ENCODE assay signal across 8 cellular contexts in the genomic region with DNA sequence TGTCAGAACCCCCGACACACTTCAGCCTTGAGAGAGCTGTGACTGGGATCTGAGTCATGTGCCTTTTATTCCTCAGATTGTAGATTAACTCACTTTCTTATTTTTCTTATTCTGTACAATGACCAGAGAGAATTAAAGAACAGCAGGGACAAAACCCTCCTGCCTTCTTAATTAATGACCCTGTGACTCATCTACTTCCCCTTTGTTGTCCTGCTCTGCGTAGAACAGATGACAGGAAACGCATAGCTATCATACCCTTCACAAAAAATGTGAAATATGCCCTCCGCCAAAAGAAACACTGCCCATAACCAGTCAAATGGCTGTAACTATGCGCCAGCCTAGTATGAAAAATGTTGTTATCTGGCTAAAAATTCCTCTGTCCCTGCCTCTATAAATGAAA. TPM values are rescaled to one million over a fixed set of nuclear protein-coding genes. Genes with fewer than 3 reads are reported as not detected.
DNase-seq lines count a peak whose midpoint lies in the region; ATAC-seq and TF ChIP-seq lines count a peak whose summit lies in the region.

No MANE protein-coding gene starts in this region.

- H4K91ac ChIP-seq in neuronal stem cell (ENCODE audit: low read depth, low read length, poor library complexity), result no peak overlapping the region

- intact Hi-C loops in thyroid gland (cut with DNase I), result no loop called here

- H2BK15ac ChIP-seq in neuronal stem cell (ENCODE audit: low read length), result no peak overlapping the region

- H3K36me3 Mint-ChIP-seq in endodermal cell (ENCODE audit: low read depth), result no peaks in the 10 kb centered on the region

- no peak overlapping the region for H3K4me3 Mint-ChIP-seq in endodermal cell

- no peaks in the 10 kb centered on the region for H3K9me3 Mint-ChIP-seq in endodermal cell

- no peak overlapping the region for H4K8ac ChIP-seq in neuronal stem cell (ENCODE audit: low read depth, low read length)

- H3K27me3 ChIP-seq in endodermal cell (ENCODE audit: control insufficient read depth, insufficient read depth, low read length, poor library complexity, severe bottlenecking) (no peaks in the 10 kb centered on the region), neuronal stem cell (ENCODE audit: control insufficient read depth in 3 of 3, insufficient read depth in 3 of 3, low read depth in 1 of 3, low read length in 3 of 3) (no peaks in the 10 kb centered on the region), thyroid gland (no peaks in the 10 kb centered on the region)

- no peak overlapping the region for H2AK5ac ChIP-seq in neuronal stem cell (ENCODE audit: low read depth, low read length)

- H3K27ac ChIP-seq in endodermal cell (ENCODE audit: low read depth, low read length) (no peak overlapping the region), neuronal stem cell (replicated peaks; ENCODE audit: low read length) (no peak overlapping the region), thyroid gland (no peak overlapping the region)

- 71 to 74% methylated on average over 4 to 5 of the region's 5 CpGs for WGBS in endodermal cell (ENCODE audit: insufficient coverage in 1 of 2, insufficient read length in 1 of 2), 2 experiments
- WGBS in neuronal stem cell (ENCODE audit: extremely low coverage in 2 of 2, insufficient read length in 2 of 2, insufficient replicate concordance in 1 of 2), 2 donors, result no CpG with 5 or more reads among the region's 5 CpGs
- 55 to 66% methylated on average over 5 of the region's 5 CpGs for WGBS in thyroid gland, 2 donors

- ATAC-seq in HG03135 (IDR thresholded peaks at IDR 0.05; ENCODE audit: unreplicated experiment), result no peak

- H3K4me3 ChIP-seq in endodermal cell (ENCODE audit: low read length), result no peak overlapping the region
- H3K4me3 ChIP-seq in neuronal stem cell (ENCODE audit: low read length in 2 of 2), result no peak overlapping the region
- H3K4me3 ChIP-seq in thyroid gland (replicated peaks in 1 of 3), result no peak overlapping the region

- H3K4me2 ChIP-seq in neuronal stem cell (ENCODE audit: insufficient read depth, low read length, poor library complexity, severe bottlenecking), result no peak overlapping the region

- H2BK120ac ChIP-seq in neuronal stem cell (ENCODE audit: low read depth, low read length), result no peak overlapping the region

- TF ChIP-seq CTCF in endodermal cell (conservative IDR thresholded peaks at IDR 0.05) (no peak), thyroid gland (IDR thresholded peaks at IDR 0.05) (no peak)

- H3K9ac ChIP-seq in endodermal cell (ENCODE audit: extremely low read depth, low read length, poor library complexity, severe bottlenecking) (no peak overlapping the region), neuronal stem cell (ENCODE audit: low read depth, low read length, poor library complexity) (no peak overlapping the region)

- H3K14ac ChIP-seq in neuronal stem cell (ENCODE audit: low read length), result no peak overlapping the region

- H3K9me3 ChIP-seq in endodermal cell (ENCODE audit: control insufficient read depth, low read length) (no peaks in the 10 kb centered on the region), neuronal stem cell (replicated peaks in 1 of 2; ENCODE audit: control insufficient read depth in 2 of 2, insufficient read depth in 1 of 2, low read depth in 1 of 2, low read length in 2 of 2) (no peaks in the 10 kb centered on the region), thyroid gland (no peaks in the 10 kb centered on the region)

- no peaks in the 10 kb centered on the region for H3K79me1 ChIP-seq in neuronal stem cell (ENCODE audit: low read depth, low read length)

- DNase-seq in ELF-1 (ENCODE audit: low read depth, low spot score) (peak; percentile 36), NOMO-1 treated with dmso at 0.1 percent for 144 hours (lab: John Stamatoyannopoulos, UW; ENCODE audit: unreplicated experiment) (peak; percentile 72), endodermal cell (no peak), neuronal stem cell (ENCODE audit: low spot score) (no peak), thyroid gland (no peak), inferior parietal cortex (ENCODE audit: extremely low spot score) (no peak)
- no peak for DNase-seq in stimulated activated CD4-positive, alpha-beta T cell treated with anti-CD3 and anti-CD28 coated beads, Interleukin-15, amount 100 ng/mL, for 24 hours

- no peaks in the 10 kb centered on the region for H3K4me1 Mint-ChIP-seq in endodermal cell

- no peak for TF ChIP-seq POLR2A in thyroid gland (IDR thresholded peaks at IDR 0.05)

- no peaks in the 10 kb centered on the region for H3K27me3 Mint-ChIP-seq in endodermal cell (ENCODE audit: insufficient read depth)

- H3K18ac ChIP-seq in neuronal stem cell (ENCODE audit: low read length), result no peak overlapping the region

- peak overlapping the region; percentile 53 for H3K27ac Mint-ChIP-seq in endodermal cell

- no peak overlapping the region for H2BK5ac ChIP-seq in neuronal stem cell (ENCODE audit: low read length)

- no peaks in the 10 kb centered on the region for H3K36me3 ChIP-seq in endodermal cell (ENCODE audit: control insufficient read depth, insufficient read depth, low read length)
- no peaks in the 10 kb centered on the region for H3K36me3 ChIP-seq in neuronal stem cell (replicated peaks in 1 of 2; ENCODE audit: control insufficient read depth in 2 of 2, insufficient read depth in 2 of 2, low read length in 2 of 2)
- no peaks in the 10 kb centered on the region for H3K36me3 ChIP-seq in thyroid gland

- no peak overlapping the region for H3K23ac ChIP-seq in neuronal stem cell (ENCODE audit: low read depth, low read length, poor library complexity)

- no peak overlapping the region for H3K4ac ChIP-seq in neuronal stem cell (ENCODE audit: low read length)

- H3K4me1 ChIP-seq in endodermal cell (ENCODE audit: control insufficient read depth, insufficient read depth, low read length) (no peaks in the 10 kb centered on the region), neuronal stem cell (ENCODE audit: control insufficient read depth in 2 of 2, insufficient read depth in 1 of 2, low read depth in 1 of 2, low read length in 2 of 2) (peaks cover 1 to 6% of the 10 kb centered on the region in 2 donors), thyroid gland (no peaks in the 10 kb centered on the region)

- H2BK12ac ChIP-seq in neuronal stem cell (ENCODE audit: low read length), result no peak overlapping the region

- peak overlapping the region; percentile 19 for H2AFZ ChIP-seq in neuronal stem cell (ENCODE audit: low read length)

RNA-seq across cellular contexts. Expression of a gene that starts 9.1 kb away (rescaled TPM):
- 1 to 10 TPM; 2.0 to 2.7 TPM for total RNA-seq in endodermal cell
- polyA plus RNA-seq in endodermal cell (2013, experiment 1 of 2), result 2.3 TPM
- 2.4 TPM for polyA plus RNA-seq in endodermal cell (2013, experiment 2 of 2)
- polyA plus RNA-seq in neuronal stem cell (2013, experiment 1 of 2), result 0.43 TPM
- 0.64 TPM for polyA plus RNA-seq in neuronal stem cell (2013, experiment 2 of 2)
- total RNA-seq in thyroid gland, result under 1 TPM; 0.13 to 0.49 (median 0.38) TPM

Comparison
In these comparisons a context has a peak if more than half of its experiments do, and no peak if none do; other contexts are left out.
1. DNase-seq: peak in ELF-1 (single experiment) and NOMO-1 treated with dmso at 0.1 percent for 144 hours (single experiment); none in endodermal cell (single experiment), neuronal stem cell (single experiment), thyroid gland (0 of 2), stimulated activated CD4-positive, alpha-beta T cell treated with anti-CD3 and anti-CD28 coated beads, Interleukin-15, amount 100 ng/mL, for 24 hours (single experiment) and inferior parietal cortex (single experiment).